1 cellular context compared by ENCODE assay signal in genomic region chr13:71674776-71675352, GRCh38.
TF ChIP-seq lines count a peak whose summit lies in the region.

No MANE protein-coding gene starts in this region.

TF ChIP-seq in WTC11, 78 proteins besides CTCF, POLR2A, EP300 and RAD21 (continued from another document):
- TF ChIP-seq STAT6 (CRISPR knock-in tag; conservative IDR thresholded peaks at IDR 0.05; ENCODE audit: low read depth), result no peak
- TF ChIP-seq ZNF281 (CRISPR knock-in tag; IDR thresholded peaks at IDR 0.05), result no peak
- TF ChIP-seq RORB (CRISPR knock-in tag; IDR thresholded peaks at IDR 0.05), result no peak
- TF ChIP-seq FOXP1 (CRISPR knock-in tag; IDR thresholded peaks at IDR 0.05; ENCODE audit: borderline replicate concordance), result no peak
- no peak for TF ChIP-seq HMGXB4 (CRISPR knock-in tag; IDR thresholded peaks at IDR 0.05)
- TF ChIP-seq ZBTB43 (CRISPR knock-in tag; IDR thresholded peaks at IDR 0.05), result no peak
TF ChIP-seq in WTC11: peak in this region for 0.
